In genomic region chr2:55361465-55362189, GRCh38 we compare ENCODE assay signal across 20 cellular contexts. TPM values are rescaled to one million over a fixed set of nuclear protein-coding genes. Genes with fewer than 3 reads are reported as not detected.
DNase-seq lines count a peak whose midpoint lies in the region; ATAC-seq and TF ChIP-seq lines count a peak whose summit lies in the region.
"Had no signal": no experiment of that assay in that cellular context is flagged by ENCODE, and none has a peak within 500 bp of the region (broad histone marks: within the 10 kb centered on the region; RNA-seq: fewer than 3 reads in every experiment).

No MANE protein-coding gene starts in this region.

- TF ChIP-seq CTCF in ascending aorta (IDR thresholded peaks at IDR 0.05) (no peak), foreskin keratinocyte (conservative IDR thresholded peaks at IDR 0.05) (no peak), chondrocyte (IDR thresholded peaks at IDR 0.05) (no peak)

- WGBS in aorta, 2 donors = 18 to 19% methylated on average over 5 of the region's 5 CpGs

- no peak overlapping the region for H3K27ac Mint-ChIP-seq in chondrocyte (ENCODE audit: unreplicated experiment)
- H3K27ac Mint-ChIP-seq in naive thymus-derived CD8-positive, alpha-beta T cell = no peak overlapping the region

- H3K36me3 Mint-ChIP-seq in chondrocyte (ENCODE audit: low read depth) = no peaks in the 10 kb centered on the region
- H3K36me3 Mint-ChIP-seq in naive thymus-derived CD8-positive, alpha-beta T cell = peaks cover 0 to 15% (median 15%) of the 10 kb centered on the region in 3 donors

- peaks cover 12% of the 10 kb centered on the region for H3K4me1 Mint-ChIP-seq in chondrocyte (ENCODE audit: low read depth)
- H3K4me1 Mint-ChIP-seq in naive thymus-derived CD8-positive, alpha-beta T cell = no peaks in the 10 kb centered on the region

- H3K4me3 ChIP-seq in ascending aorta (peak overlapping the region in 1 of 2 donors; percentile 43), aorta (ENCODE audit: low read length in 2 of 2) (peak overlapping the region in 1 of 2 donors; percentile 34)
- H3K4me3 ChIP-seq: MG63, uterus had no signal

- no peak overlapping the region for H3K4me3 Mint-ChIP-seq in chondrocyte (ENCODE audit: unreplicated experiment)
- H3K4me3 Mint-ChIP-seq in naive thymus-derived CD8-positive, alpha-beta T cell = no peak overlapping the region

- H3K27me3 ChIP-seq in ascending aorta (no peaks in the 10 kb centered on the region), foreskin keratinocyte (no peaks in the 10 kb centered on the region), aorta (ENCODE audit: control insufficient read depth in 1 of 2, insufficient read depth in 2 of 2, low read length in 1 of 2) (no peaks in the 10 kb centered on the region)
- H3K27me3 ChIP-seq: BE2C, MG63, uterus had no signal

- no peaks in the 10 kb centered on the region for H3K27me3 Mint-ChIP-seq in chondrocyte (ENCODE audit: low read depth)
- no peaks in the 10 kb centered on the region for H3K27me3 Mint-ChIP-seq in naive thymus-derived CD8-positive, alpha-beta T cell

- no peaks in the 10 kb centered on the region for H3K36me3 ChIP-seq in ascending aorta
- no peaks in the 10 kb centered on the region for H3K36me3 ChIP-seq in aorta (ENCODE audit: control insufficient read depth in 1 of 2, insufficient read depth in 2 of 2, low read length in 1 of 2)
- H3K36me3 ChIP-seq: BE2C, uterus had no signal

- H3K27ac ChIP-seq in ascending aorta = peak overlapping the region; percentile 24 to 26
- no peak overlapping the region for H3K27ac ChIP-seq in foreskin keratinocyte
- no peak overlapping the region for H3K27ac ChIP-seq in aorta (ENCODE audit: low read depth in 1 of 2, low read length in 2 of 2)
- H3K27ac ChIP-seq: uterus had no signal

- ATAC-seq in GM18867 (IDR thresholded peaks at IDR 0.05; ENCODE audit: unreplicated experiment) (peak; percentile 76), HG02885 (IDR thresholded peaks at IDR 0.05; ENCODE audit: poor library complexity, unreplicated experiment) (peak; percentile 66), foreskin keratinocyte (no peak), aorta (ENCODE audit: low FRiP score) (no peak)
- ATAC-seq in naive thymus-derived CD8-positive, alpha-beta T cell = no peak
- ATAC-seq: esophagus mucosa had no signal

- intact Hi-C loops in ascending aorta (cut with DNase I) (loop anchor here (5.0 to 10.0 kb wide), 2 partner anchors 79 to 253 kb away; partner anchors contain the start of gene PPP4R3B), aorta (cut with DNase I) (loop anchor here in 1 of 2 donors (10.0 kb wide), 1 partner anchor 53 kb away; the partner anchor contains the start of gene CCDC88A)

- DNase-seq in ascending aorta (ENCODE audit: low spot score in 2 of 2) (no peak), foreskin keratinocyte (no peak), chondrocyte (ENCODE audit: low spot score) (no peak), aorta (no peak)
- DNase-seq in naive thymus-derived CD8-positive, alpha-beta T cell = no peak
- DNase-seq: activated CD4-positive, alpha-beta T cell treated with anti-CD3 and anti-CD28 coated beads for 4 hours; activated effector memory CD4-positive, alpha-beta T cell treated with Interleukin-2 at 50 U/mL for 16 hours; BE2C; Caco-2; EL; HCEC 1CT; MG63; NCI-H187; RPMI8226; stimulated activated CD4-positive, alpha-beta T cell treated with anti-CD3 and anti-CD28 coated beads, Interleukin-2, amount 100 ng/mL, for 24 hours; SW 1271; uterus had no signal

- H3K4me1 ChIP-seq in ascending aorta (peaks cover 0 to 17% of the 10 kb centered on the region in 2 donors), foreskin keratinocyte (no peaks in the 10 kb centered on the region), aorta (ENCODE audit: control insufficient read depth in 1 of 2, insufficient read depth in 2 of 2, low read length in 2 of 2) (peaks cover 2 to 5% of the 10 kb centered on the region in 2 donors)
- H3K4me1 ChIP-seq: BE2C, Caco-2 had no signal

- H3K9me3 ChIP-seq in ascending aorta = no peaks in the 10 kb centered on the region
- H3K9me3 ChIP-seq in aorta (ENCODE audit: control insufficient read depth, low read length) = no peaks in the 10 kb centered on the region
- H3K9me3 ChIP-seq: BE2C, Caco-2, MG63, uterus had no signal

- H3K9me3 Mint-ChIP-seq in chondrocyte (ENCODE audit: low read depth) = no peaks in the 10 kb centered on the region
- no peaks in the 10 kb centered on the region for H3K9me3 Mint-ChIP-seq in naive thymus-derived CD8-positive, alpha-beta T cell

- POLR2A ChIA-PET in naive thymus-derived CD8-positive, alpha-beta T cell (lab: Charles Lee) = no interaction called here

RNA-seq across cellular contexts. Expression of gene CCDC88A, which starts 58.0 kb away (rescaled TPM):
- total RNA-seq in ascending aorta = 39.2 TPM
- total RNA-seq in foreskin keratinocyte = 31.9 and 33.2 TPM in 2 replicates
- 9.7 and 9.9 TPM in 2 replicates for polyA plus RNA-seq in foreskin keratinocyte
- total RNA-seq in chondrocyte = 52.1 to 64.1 TPM (median 54.7 TPM) in 3 replicates
- total RNA-seq in naive thymus-derived CD8-positive, alpha-beta T cell = 10 to 100 TPM; 23.1 to 26.1 TPM
- polyA plus RNA-seq in naive thymus-derived CD8-positive, alpha-beta T cell = 1 to 10 TPM in 2 of 3 donors, under 1 TPM in 1; 0.87 to 5.0 (median 4.1) TPM
- total RNA-seq in aorta = 10 to 100 TPM; 78.0 to 92.4 TPM
- 10 to 100 TPM; 17.4 to 17.5 TPM for polyA plus RNA-seq in aorta

Comparison
In these comparisons a context has a peak if more than half of its experiments do, and no peak if none do; other contexts are left out.
1. ATAC-seq: peak in GM18867 (single experiment) and HG02885 (single experiment); none in foreskin keratinocyte (single experiment), naive thymus-derived CD8-positive, alpha-beta T cell (0 of 2) and aorta (single experiment).
2. H3K27ac ChIP-seq: peak in ascending aorta (2 of 2); none in foreskin keratinocyte (single experiment) and aorta (0 of 2).